In genomic region chr9:98255064-98255577, GRCh38 we compare ENCODE assay signal across 8 cellular contexts. TPM values are rescaled to one million over a fixed set of nuclear protein-coding genes. Genes with fewer than 3 reads are reported as not detected.
A peak's percentile ranks its signal among the peaks of the same experiment; 100 is the strongest.
DNase-seq lines count a peak whose midpoint lies in the region; ATAC-seq and TF ChIP-seq lines count a peak whose summit lies in the region.

No MANE protein-coding gene starts in this region.

- intact Hi-C loops in left cardiac atrium (cut with DNase I) = loop anchor here (5.0 kb wide), 2 partner anchors 273 to 333 kb away; partner anchors contain the start of genes ANP32B (in 1 of the 2) and TRMO (in 1 of the 2)

- no peaks in the 10 kb centered on the region for H3K36me3 Mint-ChIP-seq in activated T-helper 17 cell treated with anti-CD3 and anti-CD28 coated beads, Interleukin-2, amount 50 U/mL, for 72 hours (ENCODE audit: low read depth)

- DNase-seq in left cardiac atrium (no peak), kidney tubule cell (ENCODE audit: low spot score) (no peak), GDM1 (lab: John Stamatoyannopoulos, UW) (no peak)

- no peaks in the 10 kb centered on the region for H3K27me3 ChIP-seq in rectal smooth muscle tissue (ENCODE audit: control insufficient read depth, insufficient read depth, low read length)

- peaks cover 18% of the 10 kb centered on the region for H3K4me1 Mint-ChIP-seq in activated T-helper 17 cell treated with anti-CD3 and anti-CD28 coated beads, Interleukin-2, amount 50 U/mL, for 72 hours

- peak overlapping the region; percentile 80 for H3K4me3 ChIP-seq in rectal smooth muscle tissue (ENCODE audit: low read length)

- ATAC-seq in GM18907 (IDR thresholded peaks at IDR 0.05; ENCODE audit: unreplicated experiment) (peak; percentile 14), HG03432 (IDR thresholded peaks at IDR 0.05; ENCODE audit: unreplicated experiment) (peak; percentile 19), left cardiac atrium (peak; percentile 12 to 18)
- peak; percentile 36 for ATAC-seq in activated T-helper 17 cell treated with anti-CD3 and anti-CD28 coated beads, Interleukin-2, amount 50 U/mL, for 72 hours (replicated peaks)

- peak overlapping the region; percentile 89 for H3K27ac Mint-ChIP-seq in activated T-helper 17 cell treated with anti-CD3 and anti-CD28 coated beads, Interleukin-2, amount 50 U/mL, for 72 hours

- H3K4me1 ChIP-seq in rectal smooth muscle tissue (ENCODE audit: control insufficient read depth, insufficient read depth, low read length) = peaks cover 5% of the 10 kb centered on the region

- H3K4me3 Mint-ChIP-seq in activated T-helper 17 cell treated with anti-CD3 and anti-CD28 coated beads, Interleukin-2, amount 50 U/mL, for 72 hours = peak overlapping the region; percentile 93

- H3K36me3 ChIP-seq in rectal smooth muscle tissue (ENCODE audit: control insufficient read depth, insufficient read depth, low read length) = no peaks in the 10 kb centered on the region

- H3K9ac ChIP-seq in rectal smooth muscle tissue (ENCODE audit: low read length) = peak overlapping the region; percentile 68

- H3K27ac ChIP-seq in C4-2B = peak overlapping the region; percentile 76
- peak overlapping the region; percentile 99 for H3K27ac ChIP-seq in rectal smooth muscle tissue (ENCODE audit: low read depth, low read length)

- TF ChIP-seq CTCF in C4-2B (conservative IDR thresholded peaks at IDR 0.05) = no peak

- H3K27me3 Mint-ChIP-seq in activated T-helper 17 cell treated with anti-CD3 and anti-CD28 coated beads, Interleukin-2, amount 50 U/mL, for 72 hours = no peaks in the 10 kb centered on the region

- H3K9me3 Mint-ChIP-seq in activated T-helper 17 cell treated with anti-CD3 and anti-CD28 coated beads, Interleukin-2, amount 50 U/mL, for 72 hours = no peaks in the 10 kb centered on the region

RNA-seq across cellular contexts. Expression of gene TBC1D2, which starts 0.3 kb away (rescaled TPM):
- 1 to 10 TPM; 5.6 to 6.4 TPM for total RNA-seq in activated T-helper 17 cell treated with anti-CD3 and anti-CD28 coated beads, Interleukin-2, amount 50 U/mL, for 72 hours
- 1 to 10 TPM; 4.4 to 5.3 TPM for total RNA-seq in left cardiac atrium
